12 cellular contexts compared by ENCODE assay signal in genomic region chr14:50759800-50760543, GRCh38.
"Had no signal": no experiment of that assay in that cellular context is flagged by ENCODE, and none has a peak within 500 bp of the region (broad histone marks: within the 10 kb centered on the region; RNA-seq: fewer than 3 reads in every experiment).

No MANE protein-coding gene starts in this region.

- H3K4me1 Mint-ChIP-seq: immature natural killer cell, mesothelial cell of epicardium had no signal

- H3K4me3 Mint-ChIP-seq: activated CD8-positive, alpha-beta T cell treated with anti-CD3 and anti-CD28 coated beads, Interleukin-2, amount 10 ng/mL, durations not matched to agents 7 days and 5 days; immature natural killer cell; mesothelial cell of epicardium had no signal

- DNase-seq: activated CD8-positive, alpha-beta memory T cell treated with anti-CD3 and anti-CD28 coated beads, Interleukin-2, amount 50 U/mL, for 48 hours; activated CD8-positive, alpha-beta T cell treated with anti-CD3 and anti-CD28 coated beads, Interleukin-2, amount 10 ng/mL, durations not matched to agents 7 days and 5 days; activated naive CD4-positive, alpha-beta T cell treated with anti-CD3 and anti-CD28 coated beads, Interleukin-2, amount 50 U/mL, for 16 hours; amniotic stem cell; immature natural killer cell; left cardiac atrium; lower lobe of right lung had no signal

- H3K27ac ChIP-seq: breast epithelium, esophagus muscularis mucosa, lower lobe of right lung had no signal

- H3K27me3 ChIP-seq: breast epithelium, esophagus muscularis mucosa, right atrium auricular region had no signal

- H3K9me3 ChIP-seq: breast epithelium, esophagus muscularis mucosa, lower lobe of right lung, right atrium auricular region had no signal

- H3K4me1 ChIP-seq: esophagus muscularis mucosa, lower lobe of right lung had no signal

- H3K36me3 ChIP-seq: breast epithelium had no signal

- H3K27ac Mint-ChIP-seq: activated CD8-positive, alpha-beta T cell treated with anti-CD3 and anti-CD28 coated beads, Interleukin-2, amount 10 ng/mL, durations not matched to agents 7 days and 5 days; mesothelial cell of epicardium had no signal

- ATAC-seq: activated CD8-positive, alpha-beta T cell treated with anti-CD3 and anti-CD28 coated beads, Interleukin-2, amount 10 ng/mL, durations not matched to agents 7 days and 5 days; lower lobe of right lung had no signal

- H3K9me3 Mint-ChIP-seq: immature natural killer cell, mesothelial cell of epicardium had no signal

- H3K4me3 ChIP-seq: breast epithelium, esophagus muscularis mucosa, lower lobe of right lung, right atrium auricular region, smooth muscle cell had no signal
